8 cellular contexts compared by ENCODE assay signal in the genomic region with DNA sequence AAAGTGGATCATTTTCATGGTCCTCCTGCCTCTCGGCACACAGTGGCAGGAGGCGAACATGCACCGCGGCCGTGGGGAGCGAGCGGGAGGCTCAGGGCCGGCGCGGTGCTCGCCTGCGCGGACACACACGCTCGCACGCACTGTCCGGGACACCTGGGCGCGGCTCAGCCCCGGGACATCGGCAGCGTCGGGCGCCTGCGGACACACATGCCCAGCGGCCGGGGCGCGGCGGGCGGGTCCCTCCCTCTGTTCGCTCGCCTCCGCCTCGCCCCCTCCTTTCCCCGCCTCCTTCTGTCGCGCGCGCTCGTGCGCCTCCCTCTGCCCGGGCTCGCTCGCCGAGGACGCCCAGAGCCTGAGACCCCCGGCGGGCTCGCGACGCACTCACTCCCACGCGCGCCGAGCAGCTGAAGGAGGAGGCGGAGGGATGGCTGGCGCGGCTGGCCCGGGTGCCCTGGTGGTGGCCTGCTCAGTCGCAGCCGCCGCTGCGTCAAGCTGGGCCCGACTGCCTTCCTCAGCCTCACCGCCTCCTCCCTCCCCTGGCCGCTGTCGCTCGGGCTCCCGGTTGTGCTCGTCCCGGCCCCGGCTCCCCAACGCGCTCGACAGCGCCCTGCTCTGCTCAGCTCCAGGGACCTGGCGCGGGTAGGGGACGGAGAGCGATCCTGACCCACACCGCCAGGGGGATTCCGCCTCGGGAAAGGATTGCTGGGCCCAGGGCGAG. TPM values are rescaled to one million over a fixed set of nuclear protein-coding genes. Genes with fewer than 3 reads are reported as not detected.
DNase-seq lines count a peak whose midpoint lies in the region; ATAC-seq and TF ChIP-seq lines count a peak whose summit lies in the region.

A gene (minus strand): TSS at position 230 of the 718 bp plus-strand sequence. CDS start 170 bp downstream, at position 60.

- H3K9me3 Mint-ChIP-seq in activated CD4-positive, alpha-beta T cell treated with anti-CD3 and anti-CD28 coated beads, Interleukin-2, amount 10 ng/mL, durations not matched to agents 24 days and 14 days: no peaks in the 10 kb centered on the region

- peak; percentile 62 for DNase-seq in activated CD4-positive, alpha-beta T cell treated with anti-CD3 and anti-CD28 coated beads, Interleukin-2, amount 10 ng/mL, durations not matched to agents 24 days and 14 days
- no peak for DNase-seq in activated CD4-positive, alpha-beta T cell treated with anti-CD3 and anti-CD28 coated beads for 1 hour
- DNase-seq in NCI-H82 (lab: John Stamatoyannopoulos, UW): peak; percentile 86
- DNase-seq in astrocyte of the spinal cord (ENCODE audit: low read depth, low spot score): peak; percentile 79
- DNase-seq in hepatocyte (ENCODE audit: low spot score): peak; percentile 87
- DNase-seq in posterior vena cava (ENCODE audit: low spot score): peak; percentile 93

- peaks cover 32% of the 10 kb centered on the region for H3K27me3 ChIP-seq in hepatocyte

- H3K9me3 ChIP-seq in hepatocyte (ENCODE audit: low read depth): no peaks in the 10 kb centered on the region

- H3K9me2 ChIP-seq in hepatocyte (replicated peaks; ENCODE audit: insufficient read depth): no peaks in the 10 kb centered on the region

- no peaks in the 10 kb centered on the region for H3K36me3 Mint-ChIP-seq in activated CD4-positive, alpha-beta T cell treated with anti-CD3 and anti-CD28 coated beads, Interleukin-2, amount 10 ng/mL, durations not matched to agents 24 days and 14 days (ENCODE audit: low read depth)

- peak; percentile 82 for TF ChIP-seq CTCF in astrocyte of the spinal cord (IDR thresholded peaks at IDR 0.05; ENCODE audit: low read depth, low read length)
- peak; percentile 64 for TF ChIP-seq CTCF in hepatocyte (IDR thresholded peaks at IDR 0.05; ENCODE audit: poor library complexity)

- H3K4me3 ChIP-seq in astrocyte of the spinal cord (ENCODE audit: low read depth, low read length) (peak within 1 kb of the TSS; percentile 52), hepatocyte (peak within 1 kb of the TSS; percentile 81)

- H3K4me2 ChIP-seq in hepatocyte: peak within 1 kb of the TSS; percentile 92

- H3K4me3 Mint-ChIP-seq in activated CD4-positive, alpha-beta T cell treated with anti-CD3 and anti-CD28 coated beads, Interleukin-2, amount 10 ng/mL, durations not matched to agents 24 days and 14 days: peak within 1 kb of the TSS; percentile 39

- H3K4me1 ChIP-seq in hepatocyte (ENCODE audit: insufficient read depth): peaks cover 7% of the 10 kb centered on the region

- peak within 1 kb of the TSS; percentile 73 for H2AFZ ChIP-seq in hepatocyte

- H4K20me1 ChIP-seq in hepatocyte (ENCODE audit: insufficient read depth, poor library complexity, severe bottlenecking): peaks cover 3% of the 10 kb centered on the region

- H3K27ac Mint-ChIP-seq in activated CD4-positive, alpha-beta T cell treated with anti-CD3 and anti-CD28 coated beads, Interleukin-2, amount 10 ng/mL, durations not matched to agents 24 days and 14 days: no peak within 1 kb of the TSS

- H3K36me3 ChIP-seq in hepatocyte (replicated peaks; ENCODE audit: insufficient read depth, low read depth): no peaks in the 10 kb centered on the region

- ATAC-seq in HG03342 (IDR thresholded peaks at IDR 0.05; ENCODE audit: unreplicated experiment) (peak; percentile 63), GM19455 (IDR thresholded peaks at IDR 0.05; ENCODE audit: unreplicated experiment) (no peak)

- in situ Hi-C loops in astrocyte of the spinal cord (cut with HindIII; ENCODE audit: low sequenced_read_pairs): no loop called here

- H3K79me2 ChIP-seq in hepatocyte: no peaks in the 10 kb centered on the region

- peak within 1 kb of the TSS; percentile 63 for H3K27ac ChIP-seq in hepatocyte

- no peaks in the 10 kb centered on the region for H3K4me1 Mint-ChIP-seq in activated CD4-positive, alpha-beta T cell treated with anti-CD3 and anti-CD28 coated beads, Interleukin-2, amount 10 ng/mL, durations not matched to agents 24 days and 14 days

- peaks cover 45% of the 10 kb centered on the region for H3K27me3 Mint-ChIP-seq in activated CD4-positive, alpha-beta T cell treated with anti-CD3 and anti-CD28 coated beads, Interleukin-2, amount 10 ng/mL, durations not matched to agents 24 days and 14 days

- 2% methylated on average over 46 of the region's 85 CpGs for WGBS in hepatocyte (ENCODE audit: low lambda C conversion rate, missing lambda C conversion rate)

- intact Hi-C loops in activated CD4-positive, alpha-beta T cell treated with anti-CD3 and anti-CD28 coated beads, Interleukin-2, amount 10 ng/mL, durations not matched to agents 24 days and 14 days (cut with micrococcal nuclease): no loop called here
- intact Hi-C loops in posterior vena cava (cut with DNase I): loop anchor here in 1 of 2 donors (10.0 kb wide), 1 partner anchor 324 kb away; no protein-coding TSS in a partner anchor

RNA-seq across cellular contexts. Expression of the gene that starts here (rescaled TPM):
- 0.30 and 0.59 TPM in 2 replicates for total RNA-seq in activated CD4-positive, alpha-beta T cell treated with anti-CD3 and anti-CD28 coated beads, Interleukin-2, amount 10 ng/mL, durations not matched to agents 24 days and 14 days
- total RNA-seq in hepatocyte (6.5 and 7.0 TPM in 2 replicates), posterior vena cava (1 to 10 TPM; 5.1 TPM)
- 3.7 and 3.9 TPM in 2 replicates for polyA plus RNA-seq in hepatocyte

Comparison
In these comparisons a context has a peak if more than half of its experiments do, and no peak if none do; other contexts are left out.
1. Peak in DNase-seq in activated CD4-positive, alpha-beta T cell treated with anti-CD3 and anti-CD28 coated beads, Interleukin-2, amount 10 ng/mL, durations not matched to agents 24 days and 14 days; RNA of the gene not detected or under 1 TPM.